Comparison of ENCODE assay signal across 11 cellular contexts in genomic region chr22:30178180-30179126, GRCh38.
DNase-seq lines count a peak whose midpoint lies in the region; ATAC-seq and TF ChIP-seq lines count a peak whose summit lies in the region.
"Had no signal": no experiment of that assay in that cellular context is flagged by ENCODE, and none has a peak within 500 bp of the region (broad histone marks: within the 10 kb centered on the region; RNA-seq: fewer than 3 reads in every experiment).

No MANE protein-coding gene starts in this region.

- no peak for ATAC-seq in HG02759 (IDR thresholded peaks at IDR 0.05; ENCODE audit: unreplicated experiment)
- ATAC-seq in GM19351 (IDR thresholded peaks at IDR 0.05; ENCODE audit: unreplicated experiment), result no peak
- ATAC-seq: right cardiac atrium had no signal

- no peaks in the 10 kb centered on the region for H3K9me3 ChIP-seq in KOPT-K1 (ENCODE audit: insufficient read depth, low read length, poor library complexity, severe bottlenecking)
- H3K9me3 ChIP-seq: tibial artery had no signal

- H3K27me3 ChIP-seq in H7 (ENCODE audit: control insufficient read depth, insufficient read depth, low read length), result no peaks in the 10 kb centered on the region

- H3K4me3 ChIP-seq in epithelial cell of proximal tubule (ENCODE audit: low read depth, low read length) (no peak overlapping the region), H7 (ENCODE audit: insufficient read depth, low read depth, low read length) (no peak overlapping the region)
- H3K4me3 ChIP-seq: lung, tibial artery had no signal

- TF ChIP-seq CTCF in epithelial cell of proximal tubule (conservative IDR thresholded peaks at IDR 0.05; ENCODE audit: low read depth, low read length), result peak; percentile 37

- DNase-seq in activated CD4-positive, alpha-beta T cell treated with anti-CD3 and anti-CD28 coated beads, Interleukin-2, amount 50 U/mL, for 48 hours, result peak; percentile 60 to 76
- DNase-seq in epithelial cell of proximal tubule (ENCODE audit: low read depth) (no peak), H7 (no peak)
- DNase-seq in stimulated activated CD8-positive, alpha-beta memory T cell treated with anti-CD3 and anti-CD28 coated beads, Interleukin-15, amount 100 ng/mL, for 48 hours (ENCODE audit: low read depth in 2 of 2), result peak; percentile 50 to 52
- DNase-seq in effector CD4-positive, alpha-beta T cell, result no peak
- DNase-seq: right cardiac atrium, tibial artery had no signal

- H3K36me3 ChIP-seq in KOPT-K1 (ENCODE audit: insufficient read depth, low read length) (no peaks in the 10 kb centered on the region), H7 (replicated peaks; ENCODE audit: control insufficient read depth, insufficient read depth, low read length) (no peaks in the 10 kb centered on the region)
- H3K36me3 ChIP-seq: tibial artery had no signal

- peak overlapping the region; percentile 86 for H3K27ac ChIP-seq in KOPT-K1 (ENCODE audit: low read depth, low read length, poor library complexity, severe bottlenecking)
- H3K27ac ChIP-seq: tibial artery had no signal

Comparison
In these comparisons a context has a peak if more than half of its experiments do, and no peak if none do; other contexts are left out.
1. DNase-seq: peak in activated CD4-positive, alpha-beta T cell treated with anti-CD3 and anti-CD28 coated beads, Interleukin-2, amount 50 U/mL, for 48 hours (2 of 2) and stimulated activated CD8-positive, alpha-beta memory T cell treated with anti-CD3 and anti-CD28 coated beads, Interleukin-15, amount 100 ng/mL, for 48 hours (2 of 2); none in epithelial cell of proximal tubule (single experiment), H7 (single experiment) and effector CD4-positive, alpha-beta T cell (single experiment).